ENCODE assay signal across 8 cellular contexts in the genomic region with DNA sequence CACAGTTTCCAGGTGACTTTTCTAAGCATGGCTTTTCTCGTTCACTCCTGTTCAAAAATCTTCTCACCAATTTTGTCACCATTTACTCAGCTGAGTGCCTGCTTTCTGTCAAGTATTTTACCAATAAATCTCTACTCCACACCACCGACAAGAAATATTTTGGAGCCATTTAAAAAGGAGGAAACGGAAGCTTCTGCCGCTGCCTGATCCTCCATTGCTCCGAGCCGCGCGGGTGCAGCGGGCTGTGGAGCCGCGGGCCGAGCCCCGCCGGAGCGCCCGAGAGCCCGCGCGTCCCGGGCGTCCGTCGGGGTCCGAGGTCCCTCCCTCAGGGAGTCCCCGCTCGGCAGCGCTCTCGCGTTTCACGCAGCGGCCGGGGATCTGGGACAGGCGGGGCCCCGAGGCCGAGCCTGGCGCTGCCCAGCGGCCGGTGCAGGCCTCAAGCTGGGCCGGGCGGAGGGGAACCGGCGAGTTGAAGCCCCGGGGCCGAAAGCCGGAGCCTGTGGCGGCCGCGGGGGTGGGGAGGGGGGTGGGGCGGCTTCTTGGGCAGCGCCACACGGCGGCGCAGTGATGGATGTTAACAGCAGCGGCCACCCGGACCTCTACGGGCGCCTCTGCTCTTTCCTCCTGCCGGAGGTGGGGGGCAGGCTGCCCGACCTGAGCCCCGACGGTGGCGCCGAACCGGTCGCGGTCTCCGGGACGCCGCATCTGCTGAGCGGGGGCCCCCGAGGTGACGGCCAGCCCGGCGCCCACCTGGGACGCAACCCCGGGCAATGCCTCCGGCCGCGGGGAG. TPM values are rescaled to one million over a fixed set of nuclear protein-coding genes. Genes with fewer than 3 reads are reported as not detected.
DNase-seq lines count a peak whose midpoint lies in the region; ATAC-seq and TF ChIP-seq lines count a peak whose summit lies in the region.

No MANE protein-coding gene starts in this region.

- H3K4me1 ChIP-seq in H9 (ENCODE audit: insufficient read depth, low read length): peaks cover 4% of the 10 kb centered on the region; the same call in 1 of the 2 replicates
- no peaks in the 10 kb centered on the region for H3K4me1 ChIP-seq in NT2/D1 (ENCODE audit: insufficient read depth, insufficient read length)
- H3K4me1 ChIP-seq in fibroblast of lung (ENCODE audit: control insufficient read depth, extremely low read depth, insufficient read depth, low read length): peaks cover 18% of the 10 kb centered on the region
- peaks cover 0 to 24% of the 10 kb centered on the region in 2 donors for H3K4me1 ChIP-seq in muscle layer of duodenum (ENCODE audit: control insufficient read depth in 1 of 2, insufficient read depth in 2 of 2, low read length in 2 of 2)
- peaks cover 19 to 26% of the 10 kb centered on the region in 2 donors for H3K4me1 ChIP-seq in thoracic aorta (ENCODE audit: control insufficient read depth in 1 of 2, low read depth in 2 of 2)

- peaks cover 0 to 3% of the 10 kb centered on the region in 2 experiments; a peak in 2 of 5 replicates for H3K9me3 Mint-ChIP-seq in H9
- no peaks in the 10 kb centered on the region for H3K9me3 Mint-ChIP-seq in activated T-helper 2 cell treated with anti-CD3 and anti-CD28 coated beads, Interferon-gamma antibody, Interleukin-2, Interleukin-4, amounts not matched to agents 10 μg/mL and 5 μg/mL and 100 μg/mL, durations not matched to agents 14 hours and 24 hours and 36 hours

- no peak overlapping the region for H3K4ac ChIP-seq in H9 (ENCODE audit: low read depth, low read length)

- peak overlapping the region; percentile 54 for H3K14ac ChIP-seq in H9 (ENCODE audit: insufficient read depth, low read length)

- peak; percentile 53; the same call in 2 of the 3 replicates for TF ChIP-seq CTCF in H9 (conservative IDR thresholded peaks at IDR 0.05)
- peak; percentile 10 to 13 for TF ChIP-seq CTCF in fibroblast of lung (conservative IDR thresholded peaks at IDR 0.05 in 1 of 2, IDR thresholded peaks at IDR 0.05 in 1 of 2; ENCODE audit: low read depth in 1 of 2, low read length in 2 of 2)
- peak; percentile 45 for TF ChIP-seq CTCF in thoracic aorta (IDR thresholded peaks at IDR 0.05)

- H3K9me3 ChIP-seq in H9 (ENCODE audit: control insufficient read depth, low read depth, low read length) (no peaks in the 10 kb centered on the region), NT2/D1 (ENCODE audit: insufficient read depth, low read length) (no peaks in the 10 kb centered on the region), fibroblast of lung (ENCODE audit: control insufficient read depth, insufficient read depth, low read depth, low read length) (no peaks in the 10 kb centered on the region), muscle layer of duodenum (ENCODE audit: control insufficient read depth in 1 of 2, low read length in 2 of 2) (no peaks in the 10 kb centered on the region), thoracic aorta (no peaks in the 10 kb centered on the region)

- H3K18ac ChIP-seq in H9 (ENCODE audit: insufficient read length, low read depth, low read length): peak overlapping the region; percentile 58

- intact Hi-C loops in activated T-helper 2 cell treated with anti-CD3 and anti-CD28 coated beads, Interferon-gamma antibody, Interleukin-2, Interleukin-4, amounts not matched to agents 10 μg/mL and 5 μg/mL and 100 μg/mL, durations not matched to agents 14 hours and 24 hours and 36 hours (cut with micrococcal nuclease): loop anchor here (1.0 to 10.0 kb wide), 7 partner anchors 41 to 646 kb away; partner anchors contain the start of genes APOLD1, BORCS5, DDX47 and FAM234B

- H2AFZ ChIP-seq in H9 (ENCODE audit: low read length): no peak overlapping the region
- peak overlapping the region; percentile 65 for H2AFZ ChIP-seq in fibroblast of lung (ENCODE audit: low read length)

- H3K4me2 ChIP-seq in H9 (ENCODE audit: insufficient read depth, insufficient read length, low read length) (peak overlapping the region; percentile 84), fibroblast of lung (ENCODE audit: extremely low read depth, insufficient read depth, low read length) (peak overlapping the region; percentile 91)

- H3K56ac ChIP-seq in H9 (ENCODE audit: insufficient read length, low read depth, low read length): no peak overlapping the region

- no peaks in the 10 kb centered on the region; the same call in 1 of the 2 replicates for H3K27me3 ChIP-seq in H9 (ENCODE audit: insufficient read depth, low read length)
- H3K27me3 ChIP-seq in NT2/D1 (ENCODE audit: insufficient read depth, insufficient read length): peaks cover 22% of the 10 kb centered on the region
- no peaks in the 10 kb centered on the region for H3K27me3 ChIP-seq in fibroblast of lung (ENCODE audit: control insufficient read depth, insufficient read depth, low read length)
- H3K27me3 ChIP-seq in muscle layer of duodenum (ENCODE audit: low read depth, low read length): no peaks in the 10 kb centered on the region
- H3K27me3 ChIP-seq in thoracic aorta (replicated peaks; ENCODE audit: insufficient read depth): no peaks in the 10 kb centered on the region

- H2BK5ac ChIP-seq in H9 (ENCODE audit: insufficient read length, low read length): no peak overlapping the region

- no peaks in the 10 kb centered on the region for H4K20me1 ChIP-seq in H9 (ENCODE audit: control insufficient read depth, insufficient read depth, insufficient read length)
- H4K20me1 ChIP-seq in fibroblast of lung (ENCODE audit: control insufficient read depth, extremely low read depth, insufficient read depth, low read length): no peaks in the 10 kb centered on the region

- no peak overlapping the region for H4K5ac ChIP-seq in H9 (ENCODE audit: insufficient read length, low read depth, low read length)

- no peak overlapping the region for H3T11ph ChIP-seq in H9 (ENCODE audit: low read length)

- H3K27ac Mint-ChIP-seq in H9: peak overlapping the region; percentile 24 to 90 (median 82); a peak in 6 of 7 replicates
- H3K27ac Mint-ChIP-seq in activated T-helper 2 cell treated with anti-CD3 and anti-CD28 coated beads, Interferon-gamma antibody, Interleukin-2, Interleukin-4, amounts not matched to agents 10 μg/mL and 5 μg/mL and 100 μg/mL, durations not matched to agents 14 hours and 24 hours and 36 hours: peak overlapping the region; percentile 26

- H3K79me2 ChIP-seq in H9 (ENCODE audit: insufficient read depth, low read length) (no peaks in the 10 kb centered on the region), fibroblast of lung (ENCODE audit: control insufficient read depth, insufficient read depth, low read length) (peaks cover 40% of the 10 kb centered on the region)

- peaks cover 4 to 15% (median 14%) of the 10 kb centered on the region in 3 experiments for H3K36me3 Mint-ChIP-seq in H9 (ENCODE audit: insufficient read depth in 1 of 3, low read depth in 3 of 3)
- H3K36me3 Mint-ChIP-seq in activated T-helper 2 cell treated with anti-CD3 and anti-CD28 coated beads, Interferon-gamma antibody, Interleukin-2, Interleukin-4, amounts not matched to agents 10 μg/mL and 5 μg/mL and 100 μg/mL, durations not matched to agents 14 hours and 24 hours and 36 hours (ENCODE audit: low read depth): peaks cover 2% of the 10 kb centered on the region

- peaks cover 18% of the 10 kb centered on the region for H3K23me2 ChIP-seq in H9 (ENCODE audit: insufficient read length, low read depth, low read length, poor library complexity, severe bottlenecking)

- no peak overlapping the region for H2BK120ac ChIP-seq in H9 (ENCODE audit: low read depth, low read length, poor library complexity, severe bottlenecking)

- H3K9ac ChIP-seq in H9 (ENCODE audit: extremely low read depth, insufficient read length, low read length): peak overlapping the region; percentile 40
- peak overlapping the region; percentile 88 for H3K9ac ChIP-seq in NT2/D1 (ENCODE audit: insufficient read length, low read depth)
- peak overlapping the region; percentile 74 for H3K9ac ChIP-seq in fibroblast of lung (ENCODE audit: insufficient read depth, low read length)

- no peak overlapping the region for H4K8ac ChIP-seq in H9 (replicated peaks; ENCODE audit: insufficient read length, low read depth, low read length)

- peak; percentile 14 for DNase-seq in COR-L47 (lab: John Stamatoyannopoulos, UW)
- peak; percentile 75 for DNase-seq in H9
- peak; percentile 73 for DNase-seq in NT2/D1 (ENCODE audit: low read depth, low spot score)
- peak; percentile 25 for DNase-seq in activated T-helper 2 cell treated with anti-CD3 and anti-CD28 coated beads, Interferon-gamma antibody, Interleukin-2, Interleukin-4, amounts not matched to agents 10 μg/mL and 5 μg/mL and 100 μg/mL, durations not matched to agents 14 hours and 24 hours and 36 hours (ENCODE audit: low spot score)
- peak; percentile 48 to 53 for DNase-seq in fibroblast of lung (ENCODE audit: low read depth in 2 of 2)
- DNase-seq in thoracic aorta (ENCODE audit: low spot score): no peak
- DNase-seq in dedifferentiated amniotic fluid mesenchymal stem cell (ENCODE audit: extremely low spot score): no peak

- H3K4me3 ChIP-seq in NT2/D1 (ENCODE audit: insufficient read length, low read depth) (peak overlapping the region; percentile 67), fibroblast of lung (replicated peaks in 1 of 4; ENCODE audit: control extremely low read depth in 1 of 4, insufficient read depth in 1 of 4, low read depth in 3 of 4, low read length in 4 of 4) (peak overlapping the region; percentile 58 to 72 (median 62)), muscle layer of duodenum (ENCODE audit: low read depth in 1 of 2, low read length in 2 of 2) (peak overlapping the region; percentile 77 to 87), thoracic aorta (peak overlapping the region; percentile 73)

- H3K79me1 ChIP-seq in H9 (ENCODE audit: insufficient read depth, low read depth, low read length, poor library complexity, severe bottlenecking): no peaks in the 10 kb centered on the region

- peak overlapping the region; percentile 88 to 96 for H3K4me3 Mint-ChIP-seq in H9
- peak overlapping the region; percentile 82 for H3K4me3 Mint-ChIP-seq in activated T-helper 2 cell treated with anti-CD3 and anti-CD28 coated beads, Interferon-gamma antibody, Interleukin-2, Interleukin-4, amounts not matched to agents 10 μg/mL and 5 μg/mL and 100 μg/mL, durations not matched to agents 14 hours and 24 hours and 36 hours (ENCODE audit: low read depth)

- no peak overlapping the region for H2BK12ac ChIP-seq in H9 (ENCODE audit: insufficient read length, low read depth, low read length)

- H2AK5ac ChIP-seq in H9 (ENCODE audit: insufficient read length, low read length): no peak overlapping the region

- no peak overlapping the region for H3K23ac ChIP-seq in H9 (ENCODE audit: insufficient read length, low read depth, low read length)

- H3K36me3 ChIP-seq in NT2/D1 (ENCODE audit: insufficient read depth, insufficient read length, low read length) (peaks cover 12% of the 10 kb centered on the region), fibroblast of lung (ENCODE audit: control insufficient read depth, insufficient read depth, low read length) (no peaks in the 10 kb centered on the region), muscle layer of duodenum (ENCODE audit: control insufficient read depth in 1 of 2, insufficient read depth in 2 of 2, low read length in 2 of 2) (no peaks in the 10 kb centered on the region), thoracic aorta (no peaks in the 10 kb centered on the region)

- H3K27ac ChIP-seq in H9 (ENCODE audit: insufficient read length, low read depth, low read length): no peak overlapping the region
- H3K27ac ChIP-seq in fibroblast of lung (ENCODE audit: insufficient read depth, low read length): peak overlapping the region; percentile 81
- peak overlapping the region; percentile 82 for H3K27ac ChIP-seq in muscle layer of duodenum (ENCODE audit: low read length)
- peak overlapping the region; percentile 93 to 97 for H3K27ac ChIP-seq in thoracic aorta

- no CpG with 5 or more reads among the region's 79 CpGs for WGBS in H9 (ENCODE audit: extremely low coverage, insufficient read length, low lambda C conversion rate)

- peak; percentile 34 for ATAC-seq in thoracic aorta (ENCODE audit: insufficient number of reproducible peaks, low FRiP score, low read depth)

- H3K4me1 Mint-ChIP-seq in H9: peaks cover 42 to 43% of the 10 kb centered on the region in 2 experiments
- peaks cover 23% of the 10 kb centered on the region for H3K4me1 Mint-ChIP-seq in activated T-helper 2 cell treated with anti-CD3 and anti-CD28 coated beads, Interferon-gamma antibody, Interleukin-2, Interleukin-4, amounts not matched to agents 10 μg/mL and 5 μg/mL and 100 μg/mL, durations not matched to agents 14 hours and 24 hours and 36 hours (ENCODE audit: low read depth)

- peaks cover 27% of the 10 kb centered on the region for H3K27me3 Mint-ChIP-seq in H9 (ENCODE audit: low read depth)
- H3K27me3 Mint-ChIP-seq in activated T-helper 2 cell treated with anti-CD3 and anti-CD28 coated beads, Interferon-gamma antibody, Interleukin-2, Interleukin-4, amounts not matched to agents 10 μg/mL and 5 μg/mL and 100 μg/mL, durations not matched to agents 14 hours and 24 hours and 36 hours (ENCODE audit: low read depth): peaks cover 32% of the 10 kb centered on the region

- H2BK20ac ChIP-seq in H9 (ENCODE audit: low read depth, low read length, poor library complexity, severe bottlenecking): no peak overlapping the region

- H2BK15ac ChIP-seq in H9 (ENCODE audit: low read depth, low read length): no peak overlapping the region

- no peak overlapping the region for H4K91ac ChIP-seq in H9 (ENCODE audit: insufficient read length, low read depth, low read length)

RNA-seq across cellular contexts. Expression of gene HEBP1, which starts 1.1 kb away (rescaled TPM):
- 20.2 and 22.2 TPM in 2 replicates for total RNA-seq in H9 (2021)
- 11.9 and 13.3 TPM in 2 replicates for total RNA-seq in activated T-helper 2 cell treated with anti-CD3 and anti-CD28 coated beads, Interferon-gamma antibody, Interleukin-2, Interleukin-4, amounts not matched to agents 10 μg/mL and 5 μg/mL and 100 μg/mL, durations not matched to agents 14 hours and 24 hours and 36 hours
- 23.6 and 33.7 TPM in 2 replicates for total RNA-seq in fibroblast of lung
- 60.0 and 78.2 TPM in 2 replicates for polyA plus RNA-seq in fibroblast of lung
- 98.9 and 153 TPM in 2 replicates for polyA plus RNA-seq in fibroblast of lung (2012)
- 80.3 and 148 TPM in 2 replicates for polyA minus RNA-seq in fibroblast of lung (ENCODE audit: low replicate concordance)
- 10 to 100 TPM; 39.9 to 57.8 TPM for total RNA-seq in thoracic aorta

RNA-seq across cellular contexts. Expression of gene FAM234B, which starts 43.1 kb away (rescaled TPM):
- total RNA-seq in H9 (2021) (20.2 and 20.8 TPM in 2 replicates), fibroblast of lung (6.7 and 10.4 TPM in 2 replicates), thoracic aorta (1 to 10 TPM; 4.5 to 8.5 TPM)
- 5.7 and 6.8 TPM in 2 replicates for total RNA-seq in activated T-helper 2 cell treated with anti-CD3 and anti-CD28 coated beads, Interferon-gamma antibody, Interleukin-2, Interleukin-4, amounts not matched to agents 10 μg/mL and 5 μg/mL and 100 μg/mL, durations not matched to agents 14 hours and 24 hours and 36 hours
- 7.1 and 7.3 TPM in 2 replicates for polyA plus RNA-seq in fibroblast of lung
- polyA plus RNA-seq in fibroblast of lung (2012): 5.3 and 5.4 TPM in 2 replicates
- polyA minus RNA-seq in fibroblast of lung (ENCODE audit: low replicate concordance): 6.7 and 12.2 TPM in 2 replicates

RNA-seq across cellular contexts. Expression of gene GPRC5D, which starts 49.2 kb away (rescaled TPM):
- not detected in 2 replicates for total RNA-seq in H9 (2021)
- not detected in 2 replicates for total RNA-seq in activated T-helper 2 cell treated with anti-CD3 and anti-CD28 coated beads, Interferon-gamma antibody, Interleukin-2, Interleukin-4, amounts not matched to agents 10 μg/mL and 5 μg/mL and 100 μg/mL, durations not matched to agents 14 hours and 24 hours and 36 hours
- total RNA-seq in fibroblast of lung: not detected in 2 replicates
- 0.08 and 0.35 TPM in 2 replicates for polyA plus RNA-seq in fibroblast of lung
- polyA plus RNA-seq in fibroblast of lung (2012): 0.38 TPM in 1 of 2 replicates, not detected in the other
- polyA minus RNA-seq in fibroblast of lung (ENCODE audit: low replicate concordance): 3.2 and 3.5 TPM in 2 replicates
- total RNA-seq in thoracic aorta: not detected

Comparison
In these comparisons a context has a peak if more than half of its experiments do, and no peak if none do; other contexts are left out.
1. DNase-seq: peak in COR-L47 (single experiment), H9 (single experiment), NT2/D1 (single experiment), activated T-helper 2 cell treated with anti-CD3 and anti-CD28 coated beads, Interferon-gamma antibody, Interleukin-2, Interleukin-4, amounts not matched to agents 10 μg/mL and 5 μg/mL and 100 μg/mL, durations not matched to agents 14 hours and 24 hours and 36 hours (single experiment) and fibroblast of lung (2 of 2); none in thoracic aorta (single experiment) and dedifferentiated amniotic fluid mesenchymal stem cell (single experiment).
2. Peak in every context shown above with its lines, with median percentiles within 50 percentile points of each other: H3K9ac ChIP-seq, CTCF ChIP-seq and H3K4me3 ChIP-seq.